1 cellular context compared by ENCODE assay signal in the genomic region with DNA sequence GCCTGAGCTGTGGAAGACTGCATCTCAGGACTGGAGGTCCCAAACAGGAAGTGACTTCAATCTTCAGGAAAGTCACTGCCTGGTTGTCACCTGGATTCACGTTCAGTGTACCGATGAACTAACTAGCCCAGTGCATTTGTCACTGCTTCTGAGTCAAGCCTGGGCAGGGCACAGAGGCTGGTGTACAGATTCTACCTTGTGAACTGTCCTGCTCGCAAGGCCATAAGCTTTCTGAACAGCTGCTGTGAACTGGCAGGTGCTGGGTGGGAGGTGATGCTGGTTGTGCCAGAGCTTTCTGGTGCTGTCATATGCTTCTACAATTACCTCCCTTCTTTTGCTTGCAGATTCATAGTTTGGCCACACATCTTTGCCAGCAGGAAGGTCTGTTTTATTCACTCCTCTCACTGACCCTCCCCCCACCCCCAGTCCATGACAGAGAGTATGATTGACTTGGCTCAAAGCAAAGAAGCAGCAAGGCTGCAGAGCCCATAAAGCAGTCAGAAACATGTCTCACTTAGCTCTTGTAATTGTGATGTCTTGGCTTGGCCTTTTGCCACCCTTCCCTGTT.
TF ChIP-seq lines count a peak whose summit lies in the region.

No MANE protein-coding gene starts in this region.

TF ChIP-seq in A549, 52 proteins besides CTCF, POLR2A, EP300 and RAD21 (continued from another document):
- TF ChIP-seq, protein P1, sequence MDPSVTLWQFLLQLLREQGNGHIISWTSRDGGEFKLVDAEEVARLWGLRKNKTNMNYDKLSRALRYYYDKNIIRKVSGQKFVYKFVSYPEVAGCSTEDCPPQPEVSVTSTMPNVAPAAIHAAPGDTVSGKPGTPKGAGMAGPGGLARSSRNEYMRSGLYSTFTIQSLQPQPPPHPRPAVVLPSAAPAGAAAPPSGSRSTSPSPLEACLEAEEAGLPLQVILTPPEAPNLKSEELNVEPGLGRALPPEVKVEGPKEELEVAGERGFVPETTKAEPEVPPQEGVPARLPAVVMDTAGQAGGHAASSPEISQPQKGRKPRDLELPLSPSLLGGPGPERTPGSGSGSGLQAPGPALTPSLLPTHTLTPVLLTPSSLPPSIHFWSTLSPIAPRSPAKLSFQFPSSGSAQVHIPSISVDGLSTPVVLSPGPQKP (IDR thresholded peaks at IDR 0.05; ENCODE audit: low read depth, low read length), result no peak
- no peak for TF ChIP-seq HOXB5 (CRISPR knock-in tag; IDR thresholded peaks at IDR 0.05)
- no peak for TF ChIP-seq SREBF2 (IDR thresholded peaks at IDR 0.05)
- TF ChIP-seq HEYL (CRISPR knock-in tag; IDR thresholded peaks at IDR 0.05), result no peak
- no peak for TF ChIP-seq KDM1A (IDR thresholded peaks at IDR 0.05; ENCODE audit: low read depth)
